8 cellular contexts compared by ENCODE assay signal in the genomic region with DNA sequence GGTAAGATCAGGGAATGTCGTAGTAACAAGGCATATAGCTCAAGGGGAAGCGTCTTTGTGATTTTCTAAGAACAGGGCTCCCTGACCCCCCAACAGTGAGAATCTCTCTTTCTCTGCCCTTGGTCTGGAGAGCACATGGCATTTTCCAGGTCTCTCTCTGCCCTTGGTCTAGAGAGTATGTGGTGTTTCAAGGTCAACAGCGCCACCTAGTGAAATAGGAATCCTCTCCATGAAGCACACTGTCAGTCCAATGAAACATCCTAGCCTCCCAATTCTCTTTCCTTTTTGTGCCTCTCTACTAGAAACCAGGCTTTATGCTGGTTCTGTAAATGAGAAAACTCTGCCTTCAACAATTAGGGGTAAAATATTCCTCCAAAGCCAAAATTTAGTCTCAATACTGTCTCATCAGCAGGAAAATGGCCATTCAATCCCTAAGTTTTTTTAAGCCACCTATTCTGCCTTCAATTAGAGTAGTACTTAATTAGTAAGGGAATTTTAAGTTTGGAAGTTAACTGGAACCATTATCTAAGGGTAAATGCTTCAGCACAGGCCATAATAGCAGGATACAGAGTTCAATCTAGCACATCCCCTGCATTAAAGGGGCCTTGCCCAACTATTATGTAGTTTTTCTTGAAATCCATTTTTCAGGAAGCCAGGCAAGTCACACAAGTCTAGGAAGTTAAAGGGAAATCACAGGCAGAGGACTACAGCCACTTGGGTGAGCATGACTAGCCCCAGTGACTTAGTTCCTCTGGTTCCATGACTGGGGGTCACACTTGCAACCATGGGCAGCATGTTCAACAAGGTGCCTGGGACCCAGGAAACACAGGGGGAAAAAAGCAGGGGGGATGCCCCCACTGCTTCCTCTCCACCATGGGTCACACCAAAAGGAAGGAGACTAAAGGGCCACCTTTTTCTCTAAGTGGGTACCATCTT. TPM values are rescaled to one million over a fixed set of nuclear protein-coding genes. Genes with fewer than 3 reads are reported as not detected.
DNase-seq lines count a peak whose midpoint lies in the region; ATAC-seq and TF ChIP-seq lines count a peak whose summit lies in the region.

No MANE protein-coding gene starts in this region.

- DNase-seq in AG09309 (ENCODE audit: low read depth) (peak; percentile 39), GM23338 (ENCODE audit: low spot score) (peak; percentile 94), NCI-H748 treated with DMSO at 0.1 percent for 48 hours (lab: John Stamatoyannopoulos, UW) (peak; percentile 44), left ventricle myocardium inferior (no peak), superior temporal gyrus (ENCODE audit: extremely low spot score) (no peak), GOT3 (lab: John Stamatoyannopoulos, UW) (no peak)
- peak; percentile 40 to 54 for DNase-seq in activated T-cell treated with anti-CD3 and anti-CD28 coated beads, Interleukin-2, amount 50 U/mL, for 72 hours
- peak; percentile 11 to 19 for DNase-seq in stimulated activated CD4-positive, alpha-beta T cell treated with anti-CD3 and anti-CD28 coated beads, Interleukin-4, amount 100 ng/mL, for 4 hours

- no peak overlapping the region for H3K4me3 Mint-ChIP-seq in GM23338
- H3K4me3 Mint-ChIP-seq in activated T-cell treated with anti-CD3 and anti-CD28 coated beads, Interleukin-2, amount 50 U/mL, for 72 hours = no peak overlapping the region

- H3K36me3 ChIP-seq in GM23338 (ENCODE audit: insufficient read depth) = peaks cover 26% of the 10 kb centered on the region; the same call in 1 of the 2 replicates
- H3K36me3 ChIP-seq in left ventricle myocardium inferior = peaks cover 25% of the 10 kb centered on the region

- peaks cover 40% of the 10 kb centered on the region for H3K9me3 Mint-ChIP-seq in GM23338
- H3K9me3 Mint-ChIP-seq in activated T-cell treated with anti-CD3 and anti-CD28 coated beads, Interleukin-2, amount 50 U/mL, for 72 hours = no peaks in the 10 kb centered on the region

- peak; percentile 71 for TF ChIP-seq CTCF in AG09309 (IDR thresholded peaks at IDR 0.05; ENCODE audit: control insufficient read depth, insufficient read depth, low read depth, low read length, missing control alignments)
- TF ChIP-seq CTCF in GM23338 (conservative IDR thresholded peaks at IDR 0.05; ENCODE audit: low read depth in 2 of 2) = peak; percentile 81 to 92
- TF ChIP-seq CTCF in left ventricle myocardium inferior (IDR thresholded peaks at IDR 0.05; ENCODE audit: borderline replicate concordance) = peak; percentile 68

- H3K4me3 ChIP-seq in AG09309 (ENCODE audit: control insufficient read depth, low read depth, low read length) = no peak overlapping the region
- no peak overlapping the region for H3K4me3 ChIP-seq in GM23338
- no peak overlapping the region for H3K4me3 ChIP-seq in left ventricle myocardium inferior

- peaks cover 34% of the 10 kb centered on the region for H3K79me2 ChIP-seq in GM23338 (replicated peaks; ENCODE audit: insufficient read depth)

- H4K20me1 ChIP-seq in GM23338 (replicated peaks; ENCODE audit: insufficient read depth) = no peaks in the 10 kb centered on the region

- H3K4me1 Mint-ChIP-seq in GM23338 = no peaks in the 10 kb centered on the region
- peaks cover 15% of the 10 kb centered on the region for H3K4me1 Mint-ChIP-seq in activated T-cell treated with anti-CD3 and anti-CD28 coated beads, Interleukin-2, amount 50 U/mL, for 72 hours (ENCODE audit: low read depth)

- 0 out of 2 replicates have a peak, but pooled peaks cover 3% of the 10 kb centered on the region for H3K9me2 ChIP-seq in GM23338 (ENCODE audit: insufficient read depth)

- no peak overlapping the region for H3K27ac Mint-ChIP-seq in GM23338
- H3K27ac Mint-ChIP-seq in activated T-cell treated with anti-CD3 and anti-CD28 coated beads, Interleukin-2, amount 50 U/mL, for 72 hours = no peak overlapping the region

- peak; percentile 99 for ATAC-seq in GM23338
- ATAC-seq in activated T-cell treated with anti-CD3 and anti-CD28 coated beads, Interleukin-2, amount 50 U/mL, for 72 hours (replicated peaks in 1 of 2) = peak; percentile 64 to 72

- no peaks in the 10 kb centered on the region for H3F3A ChIP-seq in GM23338 (replicated peaks; ENCODE audit: low read depth)

- no peaks in the 10 kb centered on the region for H3K4me1 ChIP-seq in GM23338 (ENCODE audit: insufficient read depth)
- H3K4me1 ChIP-seq in left ventricle myocardium inferior = no peaks in the 10 kb centered on the region

- H2AFZ ChIP-seq in GM23338 = no peak overlapping the region

- peaks cover 56% of the 10 kb centered on the region for H3K9me3 ChIP-seq in left ventricle myocardium inferior (replicated peaks)

- H3K27ac ChIP-seq in GM23338 (ENCODE audit: low read depth) = no peak overlapping the region
- no peak overlapping the region for H3K27ac ChIP-seq in left ventricle myocardium inferior (replicated peaks)

- H3K27me3 Mint-ChIP-seq in GM23338 (ENCODE audit: insufficient read depth, low read depth, poor library complexity) = peaks cover 4% of the 10 kb centered on the region
- no peaks in the 10 kb centered on the region for H3K27me3 Mint-ChIP-seq in activated T-cell treated with anti-CD3 and anti-CD28 coated beads, Interleukin-2, amount 50 U/mL, for 72 hours (ENCODE audit: low read depth)

- H3K27me3 ChIP-seq in GM23338 (ENCODE audit: insufficient read depth) (no peaks in the 10 kb centered on the region), left ventricle myocardium inferior (ENCODE audit: low read depth) (no peaks in the 10 kb centered on the region)

- intact Hi-C loops in left ventricle myocardium inferior (cut with micrococcal nuclease) = no loop called here

- peaks cover 50% of the 10 kb centered on the region for H3K36me3 Mint-ChIP-seq in GM23338 (ENCODE audit: low read depth)
- peaks cover 7 to 20% of the 10 kb centered on the region in 2 donors for H3K36me3 Mint-ChIP-seq in activated T-cell treated with anti-CD3 and anti-CD28 coated beads, Interleukin-2, amount 50 U/mL, for 72 hours (ENCODE audit: insufficient read depth in 2 of 2)

- no peak overlapping the region for H3K4me2 ChIP-seq in GM23338

TF ChIP-seq in GM23338, 12 proteins besides CTCF, POLR2A, EP300 and RAD21:
- no peak for TF ChIP-seq ZNF114 (CRISPR knock-in tag; IDR thresholded peaks at IDR 0.05)
- TF ChIP-seq, protein P1, sequence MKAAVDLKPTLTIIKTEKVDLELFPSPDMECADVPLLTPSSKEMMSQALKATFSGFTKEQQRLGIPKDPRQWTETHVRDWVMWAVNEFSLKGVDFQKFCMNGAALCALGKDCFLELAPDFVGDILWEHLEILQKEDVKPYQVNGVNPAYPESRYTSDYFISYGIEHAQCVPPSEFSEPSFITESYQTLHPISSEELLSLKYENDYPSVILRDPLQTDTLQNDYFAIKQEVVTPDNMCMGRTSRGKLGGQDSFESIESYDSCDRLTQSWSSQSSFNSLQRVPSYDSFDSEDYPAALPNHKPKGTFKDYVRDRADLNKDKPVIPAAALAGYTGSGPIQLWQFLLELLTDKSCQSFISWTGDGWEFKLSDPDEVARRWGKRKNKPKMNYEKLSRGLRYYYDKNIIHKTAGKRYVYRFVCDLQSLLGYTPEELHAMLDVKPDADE (IDR thresholded peaks at IDR 0.05) = no peak
- no peak for TF ChIP-seq POLR2AphosphoS5 (IDR thresholded peaks at IDR 0.05; ENCODE audit: low read depth)
- TF ChIP-seq JUNB (IDR thresholded peaks at IDR 0.05; ENCODE audit: unreplicated experiment) = no peak
- no peak for TF ChIP-seq ZNF331 (CRISPR knock-in tag; IDR thresholded peaks at IDR 0.05; ENCODE audit: low read depth)
- no peak for TF ChIP-seq CREB1 (CRISPR knock-in tag; IDR thresholded peaks at IDR 0.05; ENCODE audit: low read depth)

RNA-seq across cellular contexts. Expression of a gene that starts 12.4 kb away (rescaled TPM):
- 74.4 and 74.6 TPM in 2 replicates for total RNA-seq in GM23338 (2014; rRNA removed; shearing (Covaris generic))
- 31.0 and 33.9 TPM in 2 replicates for polyA plus RNA-seq in GM23338 (2016; fragmentation: Nextera tagmentation; extraction: Ambion mirVana)
- total RNA-seq in activated T-cell treated with anti-CD3 and anti-CD28 coated beads, Interleukin-2, amount 50 U/mL, for 72 hours = 10 to 100 TPM; 74.9 to 91.6 TPM
- 41.2 TPM for total RNA-seq in left ventricle myocardium inferior

RNA-seq across cellular contexts. Expression of a gene that starts 39.0 kb away (rescaled TPM):
- total RNA-seq in GM23338 (2014; rRNA removed; shearing (Covaris generic)) = 22.4 and 25.3 TPM in 2 replicates
- polyA plus RNA-seq in GM23338 (2016; fragmentation: Nextera tagmentation; extraction: Ambion mirVana) = 72.4 and 82.3 TPM in 2 replicates
- 10 to 100 TPM; 28.7 to 36.2 TPM for total RNA-seq in activated T-cell treated with anti-CD3 and anti-CD28 coated beads, Interleukin-2, amount 50 U/mL, for 72 hours
- 57.4 TPM for total RNA-seq in left ventricle myocardium inferior

RNA-seq across cellular contexts. Expression of a gene that starts 44.2 kb away (rescaled TPM):
- 1,557 and 1,628 TPM in 2 replicates for total RNA-seq in GM23338 (2014; rRNA removed; shearing (Covaris generic))
- 2,501 and 2,645 TPM in 2 replicates for polyA plus RNA-seq in GM23338 (2016; fragmentation: Nextera tagmentation; extraction: Ambion mirVana)
- total RNA-seq in activated T-cell treated with anti-CD3 and anti-CD28 coated beads, Interleukin-2, amount 50 U/mL, for 72 hours = 1,000 to 10,000 TPM; 1,686 to 1,835 TPM
- total RNA-seq in left ventricle myocardium inferior = 738 TPM

Comparison
In these comparisons a context has a peak if more than half of its experiments do, and no peak if none do; other contexts are left out.
1. DNase-seq: peak in AG09309 (single experiment), GM23338 (single experiment), NCI-H748 treated with DMSO at 0.1 percent for 48 hours (single experiment), activated T-cell treated with anti-CD3 and anti-CD28 coated beads, Interleukin-2, amount 50 U/mL, for 72 hours (2 of 2) and stimulated activated CD4-positive, alpha-beta T cell treated with anti-CD3 and anti-CD28 coated beads, Interleukin-4, amount 100 ng/mL, for 4 hours (2 of 2); none in left ventricle myocardium inferior (single experiment), superior temporal gyrus (single experiment) and GOT3 (single experiment).
2. Peak in every context shown above with its lines, with median percentiles within 50 percentile points of each other: CTCF ChIP-seq.